ENCODE assay signal across 10 cellular contexts in the genomic region with DNA sequence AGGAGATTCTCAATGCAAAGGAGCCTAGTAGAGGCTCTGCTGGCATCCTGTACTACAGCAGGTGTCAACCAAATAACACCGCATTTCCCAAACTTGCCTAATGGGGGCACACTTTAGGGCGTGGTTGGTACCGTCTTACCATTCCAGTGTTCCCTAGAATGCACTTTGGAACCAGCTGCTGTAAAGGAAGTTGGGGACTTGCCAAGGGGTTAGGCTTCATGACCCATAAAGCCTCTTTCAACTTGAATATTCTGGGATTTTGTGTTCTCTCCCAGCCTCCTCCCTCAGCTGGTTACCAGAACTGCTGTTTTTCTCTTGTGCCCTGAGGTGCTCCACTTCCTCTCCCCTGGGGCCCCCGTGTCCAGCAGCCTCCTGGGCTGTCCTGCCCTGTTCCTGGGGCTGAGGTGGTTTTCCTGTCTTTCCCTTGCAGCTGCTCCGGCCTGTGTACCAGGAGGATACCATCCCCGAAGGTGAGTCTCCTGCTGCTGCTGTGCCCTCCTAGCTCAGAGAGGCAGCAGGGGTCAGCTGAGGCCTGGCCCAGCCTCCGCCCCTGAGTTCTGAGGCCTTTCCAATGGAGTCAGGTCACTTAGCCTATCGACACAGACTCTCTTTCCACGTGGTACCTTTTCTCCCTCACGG. TPM values are rescaled to one million over a fixed set of nuclear protein-coding genes. Genes with fewer than 3 reads are reported as not detected.
DNase-seq lines count a peak whose midpoint lies in the region; ATAC-seq and TF ChIP-seq lines count a peak whose summit lies in the region.
"Had no signal": no experiment of that assay in that cellular context is flagged by ENCODE, and none has a peak within 500 bp of the region (broad histone marks: within the 10 kb centered on the region; RNA-seq: fewer than 3 reads in every experiment).

No MANE protein-coding gene starts in this region.

- DNase-seq in right cardiac atrium (no peak), left cardiac atrium (no peak), fibroblast of the conjunctiva (ENCODE audit: low read depth) (peak; percentile 4), type B pancreatic cell (ENCODE audit: extremely low spot score, unreplicated experiment) (no peak), cerebellum (ENCODE audit: low spot score) (no peak), NK-92 (lab: John Stamatoyannopoulos, UW; ENCODE audit: unreplicated experiment) (no peak)
- DNase-seq in T-helper 2 cell treated with Interferon-gamma antibody and Interleukin-4, amounts not matched to agents 5 μg/mL and 100 μg/mL, for 36 hours (ENCODE audit: low spot score), result no peak
- DNase-seq: dorsolateral prefrontal cortex had no signal

- H4K20me1 ChIP-seq in OCI-LY3 (ENCODE audit: insufficient read depth, low read length), result no peaks in the 10 kb centered on the region

- H3K9me3 Mint-ChIP-seq in type B pancreatic cell, result no peaks in the 10 kb centered on the region
- H3K9me3 Mint-ChIP-seq in T-helper 2 cell treated with Interferon-gamma antibody and Interleukin-4, amounts not matched to agents 5 μg/mL and 100 μg/mL, for 36 hours, result no peaks in the 10 kb centered on the region
- H3K9me3 Mint-ChIP-seq: mesothelial cell of epicardium had no signal

- peaks cover 30% of the 10 kb centered on the region for H3K4me1 Mint-ChIP-seq in type B pancreatic cell (ENCODE audit: unreplicated experiment)
- peaks cover 36% of the 10 kb centered on the region for H3K4me1 Mint-ChIP-seq in T-helper 2 cell treated with Interferon-gamma antibody and Interleukin-4, amounts not matched to agents 5 μg/mL and 100 μg/mL, for 36 hours (ENCODE audit: low read depth)

- H3K27me3 Mint-ChIP-seq in type B pancreatic cell, result no peaks in the 10 kb centered on the region
- no peaks in the 10 kb centered on the region for H3K27me3 Mint-ChIP-seq in T-helper 2 cell treated with Interferon-gamma antibody and Interleukin-4, amounts not matched to agents 5 μg/mL and 100 μg/mL, for 36 hours (ENCODE audit: low read depth)

- no peak overlapping the region for H3K4me2 ChIP-seq in OCI-LY3 (ENCODE audit: low read length)

- no peak overlapping the region for H2AFZ ChIP-seq in OCI-LY3 (ENCODE audit: low read depth, low read length)

- TF ChIP-seq CTCF in OCI-LY3 (IDR thresholded peaks at IDR 0.05; ENCODE audit: low read depth, low read length), result peak; percentile 39
- peak; percentile 35 for TF ChIP-seq CTCF in type B pancreatic cell (conservative IDR thresholded peaks at IDR 0.05)

- H3K36me3 ChIP-seq in OCI-LY3 (replicated peaks; ENCODE audit: low read depth, low read length), result no peaks in the 10 kb centered on the region

- H3K79me2 ChIP-seq in OCI-LY3 (ENCODE audit: low read length), result no peaks in the 10 kb centered on the region

- H3K27ac Mint-ChIP-seq in type B pancreatic cell, result no peak overlapping the region
- H3K27ac Mint-ChIP-seq in T-helper 2 cell treated with Interferon-gamma antibody and Interleukin-4, amounts not matched to agents 5 μg/mL and 100 μg/mL, for 36 hours, result no peak overlapping the region
- H3K27ac Mint-ChIP-seq: mesothelial cell of epicardium had no signal

- H3K27ac ChIP-seq in right cardiac atrium (ENCODE audit: low read length), result peak overlapping the region; percentile 74
- no peak overlapping the region for H3K27ac ChIP-seq in OCI-LY3 (ENCODE audit: low read length)

- H3K27me3 ChIP-seq in right cardiac atrium (ENCODE audit: control insufficient read depth, insufficient read depth) (no peaks in the 10 kb centered on the region), OCI-LY3 (ENCODE audit: low read depth, low read length) (no peaks in the 10 kb centered on the region)
- H3K27me3 ChIP-seq: dorsolateral prefrontal cortex had no signal

- no peak overlapping the region for H3K9ac ChIP-seq in OCI-LY3 (ENCODE audit: low read length)

- no peak overlapping the region for H3K4me3 Mint-ChIP-seq in type B pancreatic cell
- no peak overlapping the region for H3K4me3 Mint-ChIP-seq in T-helper 2 cell treated with Interferon-gamma antibody and Interleukin-4, amounts not matched to agents 5 μg/mL and 100 μg/mL, for 36 hours
- H3K4me3 Mint-ChIP-seq: mesothelial cell of epicardium had no signal

- WGBS in right cardiac atrium, result 62% methylated on average over 10 of the region's 10 CpGs

- ATAC-seq in right cardiac atrium, result peak in 1 of 2 donors; percentile 11
- ATAC-seq in left cardiac atrium, result no peak

- H3K36me3 Mint-ChIP-seq in type B pancreatic cell, result no peaks in the 10 kb centered on the region
- H3K36me3 Mint-ChIP-seq in T-helper 2 cell treated with Interferon-gamma antibody and Interleukin-4, amounts not matched to agents 5 μg/mL and 100 μg/mL, for 36 hours (ENCODE audit: low read depth), result no peaks in the 10 kb centered on the region

- H3K4me3 ChIP-seq in right cardiac atrium (ENCODE audit: low read length) (no peak overlapping the region), OCI-LY3 (ENCODE audit: low read length) (no peak overlapping the region)
- H3K4me3 ChIP-seq: dorsolateral prefrontal cortex had no signal

- intact Hi-C loops in right cardiac atrium (cut with DNase I), result loop anchor here in 3 of 4 donors (10.0 kb wide), 1 partner anchor 53 kb away; no protein-coding TSS in a partner anchor
- intact Hi-C loops in left cardiac atrium (cut with DNase I), result loop anchor here in 1 of 2 donors (5.0 kb wide), 1 partner anchor 79 kb away; no protein-coding TSS in a partner anchor

- peaks cover 27% of the 10 kb centered on the region for H3K4me1 ChIP-seq in right cardiac atrium (ENCODE audit: control insufficient read depth, insufficient read depth, low read length)
- peaks cover 10% of the 10 kb centered on the region for H3K4me1 ChIP-seq in OCI-LY3 (ENCODE audit: low read length)

- H3K9me3 ChIP-seq in right cardiac atrium (ENCODE audit: control insufficient read depth, low read length) (no peaks in the 10 kb centered on the region), OCI-LY3 (ENCODE audit: insufficient read depth, low read length) (no peaks in the 10 kb centered on the region)

RNA-seq across cellular contexts. Expression of gene RGS3, which starts 44.7 kb away (rescaled TPM):
- total RNA-seq in right cardiac atrium (100 to 1,000 TPM; 139 to 184 (median 166) TPM), left cardiac atrium (100 to 1,000 TPM; 124 to 131 TPM), type B pancreatic cell (ENCODE audit: low replicate concordance) (9.6 and 29.9 TPM in 2 replicates), cerebellum (20.6 TPM)
- polyA plus RNA-seq in right cardiac atrium, result 107 TPM
